ENCODE assay signal across 8 cellular contexts in the genomic region with DNA sequence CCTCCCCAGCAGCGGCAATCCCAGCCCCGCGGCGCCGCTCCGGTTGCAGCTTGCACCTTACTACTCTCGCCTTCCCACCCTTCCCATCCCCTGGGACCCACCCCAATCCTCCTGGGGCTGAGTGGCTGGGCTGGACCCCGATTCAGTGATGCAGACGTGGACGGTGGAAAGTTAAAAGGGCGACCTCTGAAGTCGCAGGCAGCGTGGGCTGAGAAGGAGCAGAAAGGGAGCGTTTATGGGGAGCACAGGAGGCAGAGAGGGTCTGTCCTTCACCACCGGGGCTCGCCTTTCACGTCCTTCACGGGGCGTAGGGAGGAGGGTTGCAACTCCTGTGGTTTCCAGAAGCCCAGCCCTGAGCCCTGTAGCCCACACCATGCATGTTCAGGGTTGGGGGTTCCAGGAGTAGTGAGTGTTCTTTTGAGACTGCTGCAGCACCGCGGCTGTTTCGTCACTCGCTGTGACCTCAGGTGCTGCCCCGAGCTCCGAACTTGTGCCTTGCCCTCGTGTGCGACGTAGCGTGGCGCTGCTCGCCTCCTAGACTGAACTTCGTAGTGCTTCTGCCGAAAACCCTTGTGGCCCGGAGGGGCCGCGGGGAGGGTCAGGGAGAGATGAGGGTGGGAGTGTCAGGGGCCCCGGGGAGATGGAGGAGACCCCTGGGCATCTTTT. TPM values are rescaled to one million over a fixed set of nuclear protein-coding genes. Genes with fewer than 3 reads are reported as not detected.
DNase-seq lines count a peak whose midpoint lies in the region; ATAC-seq and TF ChIP-seq lines count a peak whose summit lies in the region.

No MANE protein-coding gene starts in this region.

- peaks cover 26% of the 10 kb centered on the region for H3K23me2 ChIP-seq in H9 (ENCODE audit: insufficient read length, low read depth, low read length, poor library complexity, severe bottlenecking)

- H3K27ac ChIP-seq in H9 (ENCODE audit: insufficient read length, low read depth, low read length) (no peak overlapping the region), SJSA1 (no peak overlapping the region), heart left ventricle (peak overlapping the region in 1 of 12 donors; percentile 81)

- H2BK12ac ChIP-seq in H9 (ENCODE audit: insufficient read length, low read depth, low read length): no peak overlapping the region

- H3K9me3 Mint-ChIP-seq in H9: peaks cover 10% of the 10 kb centered on the region in 2 experiments

- H3K79me1 ChIP-seq in H9 (ENCODE audit: insufficient read depth, low read depth, low read length, poor library complexity, severe bottlenecking): no peaks in the 10 kb centered on the region

- no peak overlapping the region for H3K9ac ChIP-seq in H9 (ENCODE audit: extremely low read depth, insufficient read length, low read length)

- no peak overlapping the region for H3K27ac Mint-ChIP-seq in H9

- peaks cover 9% of the 10 kb centered on the region for H3K9me3 ChIP-seq in H9 (ENCODE audit: control insufficient read depth, low read depth, low read length)
- no peaks in the 10 kb centered on the region for H3K9me3 ChIP-seq in SJSA1 (replicated peaks)
- H3K9me3 ChIP-seq in heart left ventricle: peaks cover 0 to 4% (median 0%) of the 10 kb centered on the region in 12 donors

- no peak overlapping the region for H2BK5ac ChIP-seq in H9 (ENCODE audit: insufficient read length, low read length)

- no peak overlapping the region for H2BK120ac ChIP-seq in H9 (ENCODE audit: low read depth, low read length, poor library complexity, severe bottlenecking)

- H3K36me3 Mint-ChIP-seq in H9 (ENCODE audit: insufficient read depth in 1 of 3, low read depth in 3 of 3): peaks cover 4 to 11% (median 9%) of the 10 kb centered on the region in 3 experiments

- TF ChIP-seq POLR2A in heart left ventricle (IDR thresholded peaks at IDR 0.05): no peak

- H2BK15ac ChIP-seq in H9 (ENCODE audit: low read depth, low read length): no peak overlapping the region

- H3K23ac ChIP-seq in H9 (ENCODE audit: insufficient read length, low read depth, low read length): no peak overlapping the region

- H4K5ac ChIP-seq in H9 (ENCODE audit: insufficient read length, low read depth, low read length): no peak overlapping the region

- H2AFZ ChIP-seq in H9 (ENCODE audit: low read length): no peak overlapping the region

- H2BK20ac ChIP-seq in H9 (ENCODE audit: low read depth, low read length, poor library complexity, severe bottlenecking): no peak overlapping the region

- peaks cover 66% of the 10 kb centered on the region for H3K27me3 Mint-ChIP-seq in H9 (ENCODE audit: low read depth)

- H3K4me1 ChIP-seq in H9 (ENCODE audit: insufficient read depth, low read length): no peaks in the 10 kb centered on the region
- peaks cover 9% of the 10 kb centered on the region; the same call in 1 of the 2 replicates for H3K4me1 ChIP-seq in SJSA1 (replicated peaks)
- peaks cover 0 to 14% (median 0%) of the 10 kb centered on the region in 12 donors for H3K4me1 ChIP-seq in heart left ventricle

- WGBS in H9 (ENCODE audit: extremely low coverage, insufficient read length, low lambda C conversion rate): no CpG with 5 or more reads among the region's 37 CpGs
- WGBS in heart left ventricle, 4 donors: 1 to 44% (median 22%) methylated on average over 26 to 37 of the region's 37 CpGs

- no peaks in the 10 kb centered on the region for H4K20me1 ChIP-seq in H9 (ENCODE audit: control insufficient read depth, insufficient read depth, insufficient read length)

- H3K79me2 ChIP-seq in H9 (ENCODE audit: insufficient read depth, low read length): no peaks in the 10 kb centered on the region

- no peak overlapping the region for H4K91ac ChIP-seq in H9 (ENCODE audit: insufficient read length, low read depth, low read length)

- ATAC-seq in heart left ventricle (no peak), GM19324 (IDR thresholded peaks at IDR 0.05; ENCODE audit: low FRiP score, unreplicated experiment) (no peak), GM21723 (IDR thresholded peaks at IDR 0.05; ENCODE audit: unreplicated experiment) (no peak), GM19351 (IDR thresholded peaks at IDR 0.05; ENCODE audit: unreplicated experiment) (no peak), GM21737 (IDR thresholded peaks at IDR 0.05; ENCODE audit: unreplicated experiment) (no peak)

- H3K27me3 ChIP-seq in H9 (ENCODE audit: insufficient read depth, low read length) (peaks cover 14% of the 10 kb centered on the region; the same call in 1 of the 2 replicates), SJSA1 (replicated peaks) (no peaks in the 10 kb centered on the region), heart left ventricle (peaks cover 0 to 38% (median 0%) of the 10 kb centered on the region in 9 donors)

- H3T11ph ChIP-seq in H9 (ENCODE audit: low read length): no peak overlapping the region

- no peak overlapping the region for H3K56ac ChIP-seq in H9 (ENCODE audit: insufficient read length, low read depth, low read length)

- H3K4me3 ChIP-seq in SJSA1: peak overlapping the region; percentile 56
- H3K4me3 ChIP-seq in heart left ventricle: peak overlapping the region; percentile 26 to 67 (median 52)
- H3K4me3 ChIP-seq in skeletal muscle cell (ENCODE audit: low read depth, low read length): peak overlapping the region; percentile 53

- peak overlapping the region; percentile 43; the same call in 1 of the 2 replicates for H3K14ac ChIP-seq in H9 (ENCODE audit: insufficient read depth, low read length)

- H2AK5ac ChIP-seq in H9 (ENCODE audit: insufficient read length, low read length): no peak overlapping the region

- intact Hi-C loops in heart left ventricle (cut with DNase I): loop anchor here in 9 of 10 donors (2.0 to 10.0 kb wide), 9 partner anchors 132 to 318 kb away; no protein-coding TSS in a partner anchor

- TF ChIP-seq CTCF in H9 (conservative IDR thresholded peaks at IDR 0.05): no peak
- no peak for TF ChIP-seq CTCF in heart left ventricle (IDR thresholded peaks at IDR 0.05)

- peak overlapping the region; percentile 75 for H3K4me2 ChIP-seq in H9 (ENCODE audit: insufficient read depth, insufficient read length, low read length)

- H3K36me3 ChIP-seq in SJSA1: no peaks in the 10 kb centered on the region
- no peaks in the 10 kb centered on the region for H3K36me3 ChIP-seq in heart left ventricle

- H3K18ac ChIP-seq in H9 (ENCODE audit: insufficient read length, low read depth, low read length): no peak overlapping the region

- peak overlapping the region; percentile 77 to 91 for H3K4me3 Mint-ChIP-seq in H9

- H3K4me1 Mint-ChIP-seq in H9: peaks cover 31 to 32% of the 10 kb centered on the region in 2 experiments

- H3K4ac ChIP-seq in H9 (ENCODE audit: low read depth, low read length): no peak overlapping the region

- H4K8ac ChIP-seq in H9 (replicated peaks; ENCODE audit: insufficient read length, low read depth, low read length): no peak overlapping the region

- DNase-seq in H9 (no peak), SJSA1 (ENCODE audit: low read depth in 1 of 2, low spot score in 2 of 2) (peak in 1 of 2 experiments; percentile 4), heart left ventricle (peak in 1 of 5 donors; percentile 14), skeletal muscle cell (ENCODE audit: low read depth) (no peak)

RNA-seq across cellular contexts. Expression of gene NHS, which starts 1.5 kb away (rescaled TPM):
- 8.0 and 8.7 TPM in 2 replicates for total RNA-seq in H9 (2021)
- total RNA-seq in SJSA1 (2014; rRNA removed; shearing (Covaris generic)): 1.3 and 2.6 TPM in 2 replicates
- 1 to 10 TPM in 7 of 9 donors, under 1 TPM in 2; 0.67 to 3.4 (median 1.7) TPM for total RNA-seq in heart left ventricle
- under 1 TPM; 0.22 to 0.38 TPM for polyA plus RNA-seq in heart left ventricle
